Comparison of ENCODE assay signal across 16 cellular contexts in the genomic region with DNA sequence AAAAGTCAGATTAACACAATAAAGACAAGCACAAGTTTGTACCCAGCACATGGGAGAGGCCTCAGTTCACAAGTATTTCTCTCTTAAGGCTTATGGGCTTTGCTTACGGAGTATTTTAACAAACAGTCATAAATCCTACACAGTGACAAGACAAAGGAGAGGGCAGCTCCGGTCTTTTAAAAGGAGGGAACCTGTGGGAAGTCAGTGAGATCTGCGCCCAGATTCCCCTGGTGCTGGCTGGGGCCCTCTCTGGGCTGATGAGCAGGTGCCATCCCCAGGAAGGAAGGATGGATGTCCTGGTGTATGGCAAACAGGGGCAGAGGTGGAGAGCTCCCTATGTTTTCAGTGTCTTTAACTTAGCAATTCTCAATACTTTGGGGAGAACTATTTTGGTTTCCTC.
A peak's percentile ranks its signal among the peaks of the same experiment; 100 is the strongest.
DNase-seq lines count a peak whose midpoint lies in the region; ATAC-seq and TF ChIP-seq lines count a peak whose summit lies in the region.
"Had no signal": no experiment of that assay in that cellular context is flagged by ENCODE, and none has a peak within 500 bp of the region (broad histone marks: within the 10 kb centered on the region; RNA-seq: fewer than 3 reads in every experiment).

No MANE protein-coding gene starts in this region.

- H3K27me3 ChIP-seq in GM23338 (ENCODE audit: insufficient read depth) (no peaks in the 10 kb centered on the region), HAP-1 (ENCODE audit: low read depth) (no peaks in the 10 kb centered on the region), neural progenitor cell (no peaks in the 10 kb centered on the region)

- H3K4me3 ChIP-seq in GM23338: no peak overlapping the region
- no peak overlapping the region for H3K4me3 ChIP-seq in HAP-1
- no peak overlapping the region for H3K4me3 ChIP-seq in neural progenitor cell
- H3K4me3 ChIP-seq: GM12878 had no signal

- POLR2A ChIA-PET in WTC11 (lab: Charles Lee): no interaction called here

- H3K36me3 ChIP-seq in GM23338 (ENCODE audit: insufficient read depth): no peaks in the 10 kb centered on the region
- H3K36me3 ChIP-seq in HAP-1 (replicated peaks): no peaks in the 10 kb centered on the region
- no peaks in the 10 kb centered on the region for H3K36me3 ChIP-seq in neural progenitor cell

- H3K9me3 ChIP-seq in HAP-1: no peaks in the 10 kb centered on the region
- no peaks in the 10 kb centered on the region for H3K9me3 ChIP-seq in neural progenitor cell (ENCODE audit: low read depth)

- in situ Hi-C loops in HAP-1 (cut with MboI; ENCODE audit: low sequenced_read_pairs): no loop called here

- H3K9me2 ChIP-seq in GM23338 (ENCODE audit: insufficient read depth): peaks cover 10% of the 10 kb centered on the region; the same call in 1 of the 2 replicates

- TF ChIP-seq CTCF in GM23338 (conservative IDR thresholded peaks at IDR 0.05; ENCODE audit: low read depth in 2 of 2) (no peak), WTC11 (IDR thresholded peaks at IDR 0.05) (no peak), neural progenitor cell (IDR thresholded peaks at IDR 0.05) (no peak)

- no peak overlapping the region for H3K9ac ChIP-seq in neural progenitor cell

- H3K9me3 Mint-ChIP-seq in GM23338: no peaks in the 10 kb centered on the region
- peaks cover 39% of the 10 kb centered on the region for H3K9me3 Mint-ChIP-seq in WTC11
- no peaks in the 10 kb centered on the region for H3K9me3 Mint-ChIP-seq in neural progenitor cell

- H3K4me3 Mint-ChIP-seq in GM23338 (no peak overlapping the region), WTC11 (no peak overlapping the region), neural progenitor cell (no peak overlapping the region)
- H3K4me3 Mint-ChIP-seq: CD4-positive, alpha-beta memory T cell; HFFc6 had no signal

- H2AFZ ChIP-seq in GM23338 (peak overlapping the region; percentile 65), neural progenitor cell (replicated peaks) (peak overlapping the region; percentile 36)

- H3K27ac ChIP-seq in GM23338 (ENCODE audit: low read depth) (no peak overlapping the region), neural progenitor cell (no peak overlapping the region)

- H3K4me2 ChIP-seq in GM23338 (peak overlapping the region; percentile 49), neural progenitor cell (peak overlapping the region; percentile 40)

- ATAC-seq in GM23338 (peak; percentile 64), WTC11 (peak; percentile 50), GM21576 (IDR thresholded peaks at IDR 0.05; ENCODE audit: unreplicated experiment) (no peak)
- ATAC-seq: GM12878 had no signal

- H3K4me1 Mint-ChIP-seq in GM23338: peaks cover 13% of the 10 kb centered on the region
- H3K4me1 Mint-ChIP-seq in WTC11: peaks cover 31% of the 10 kb centered on the region
- no peaks in the 10 kb centered on the region for H3K4me1 Mint-ChIP-seq in neural progenitor cell
- H3K4me1 Mint-ChIP-seq: CD4-positive, alpha-beta memory T cell had no signal

- H3K27me3 Mint-ChIP-seq in GM23338 (ENCODE audit: insufficient read depth, low read depth, poor library complexity): peaks cover 2% of the 10 kb centered on the region
- H3K27me3 Mint-ChIP-seq in WTC11 (ENCODE audit: low read depth): no peaks in the 10 kb centered on the region; the same call in 1 of the 2 replicates
- peaks cover 4% of the 10 kb centered on the region for H3K27me3 Mint-ChIP-seq in neural progenitor cell (ENCODE audit: insufficient read depth, low read depth)
- H3K27me3 Mint-ChIP-seq: CD4-positive, alpha-beta memory T cell had no signal

- H3K36me3 Mint-ChIP-seq in GM23338 (ENCODE audit: low read depth): no peaks in the 10 kb centered on the region
- H3K36me3 Mint-ChIP-seq in WTC11: no peaks in the 10 kb centered on the region
- no peaks in the 10 kb centered on the region for H3K36me3 Mint-ChIP-seq in neural progenitor cell
- H3K36me3 Mint-ChIP-seq: CD4-positive, alpha-beta memory T cell had no signal

- CTCF ChIA-PET in WTC11 (lab: Charles Lee): no interaction called here

- H3F3A ChIP-seq in GM23338 (replicated peaks; ENCODE audit: low read depth) (no peaks in the 10 kb centered on the region), neural progenitor cell (ENCODE audit: low read depth) (peaks cover 20% of the 10 kb centered on the region)

- H3K79me2 ChIP-seq in GM23338 (replicated peaks; ENCODE audit: insufficient read depth) (no peaks in the 10 kb centered on the region), neural progenitor cell (ENCODE audit: low read depth) (no peaks in the 10 kb centered on the region)

- peaks cover 14% of the 10 kb centered on the region for H3K4me1 ChIP-seq in GM23338 (ENCODE audit: insufficient read depth)
- peaks cover 10% of the 10 kb centered on the region for H3K4me1 ChIP-seq in HAP-1
- peaks cover 23% of the 10 kb centered on the region for H3K4me1 ChIP-seq in neural progenitor cell

- H4K20me1 ChIP-seq in GM23338 (replicated peaks; ENCODE audit: insufficient read depth): no peaks in the 10 kb centered on the region
- H4K20me1 ChIP-seq in neural progenitor cell (ENCODE audit: low read depth): no peaks in the 10 kb centered on the region

- DNase-seq in GM23338 (ENCODE audit: low spot score) (no peak), HAP-1 (ENCODE audit: low spot score in 2 of 2) (peak; percentile 60 to 88), WTC11 (ENCODE audit: low spot score) (no peak), neural progenitor cell (ENCODE audit: low spot score) (no peak), NCI-H1417 (lab: John Stamatoyannopoulos, UW) (no peak)
- no peak for DNase-seq in activated CD4-positive, alpha-beta T cell treated with anti-CD3 and anti-CD28 coated beads, Interleukin-2, amount 50 U/mL, for 4 hours
- DNase-seq: C1 segment of cervical spinal cord; Calu3; CD4-positive, alpha-beta memory T cell; COR-L47; DMS53; DMS79 treated with DMSO at 0.1 percent for 48 hours; H7; HFFc6 had no signal

- H3K27ac Mint-ChIP-seq in GM23338 (no peak overlapping the region), WTC11 (no peak overlapping the region), neural progenitor cell (no peak overlapping the region)
- H3K27ac Mint-ChIP-seq: CD4-positive, alpha-beta memory T cell; HFFc6 had no signal

TF ChIP-seq in GM23338, 12 proteins besides CTCF, POLR2A, EP300 and RAD21 (continues in another document):
- no peak for TF ChIP-seq POLR2AphosphoS5 (IDR thresholded peaks at IDR 0.05; ENCODE audit: low read depth)
- no peak for TF ChIP-seq ZNF114 (CRISPR knock-in tag; IDR thresholded peaks at IDR 0.05)
- TF ChIP-seq JUNB (IDR thresholded peaks at IDR 0.05; ENCODE audit: unreplicated experiment): no peak
- TF ChIP-seq ZNF331 (CRISPR knock-in tag; IDR thresholded peaks at IDR 0.05; ENCODE audit: low read depth): no peak
- no peak for TF ChIP-seq CREB1 (CRISPR knock-in tag; IDR thresholded peaks at IDR 0.05; ENCODE audit: low read depth)
- no peak for TF ChIP-seq STAT1 (IDR thresholded peaks at IDR 0.05; ENCODE audit: unreplicated experiment)
- no peak for TF ChIP-seq ETS1 (IDR thresholded peaks at IDR 0.05)
- TF ChIP-seq EZH2phosphoT487 (IDR thresholded peaks at IDR 0.05; ENCODE audit: unreplicated experiment): no peak
- TF ChIP-seq EZH2 (IDR thresholded peaks at IDR 0.05; ENCODE audit: low read depth, unreplicated experiment): no peak
- no peak for TF ChIP-seq NANOG (IDR thresholded peaks at IDR 0.05; ENCODE audit: borderline replicate concordance)

TF ChIP-seq in WTC11, 78 proteins besides CTCF, POLR2A, EP300 and RAD21:
- no peak for TF ChIP-seq FOXJ3 (CRISPR knock-in tag; IDR thresholded peaks at IDR 0.05; ENCODE audit: borderline replicate concordance)
- no peak for TF ChIP-seq TEAD4 (CRISPR knock-in tag; IDR thresholded peaks at IDR 0.05)
- no peak for TF ChIP-seq FOXP1 (CRISPR knock-in tag; IDR thresholded peaks at IDR 0.05; ENCODE audit: borderline replicate concordance)
- no peak for TF ChIP-seq JUN (CRISPR knock-in tag; IDR thresholded peaks at IDR 0.05)

Comparison
In these comparisons a context has a peak if more than half of its experiments do, and no peak if none do; other contexts are left out.
1. DNase-seq: peak in HAP-1 (2 of 2); none in GM23338 (single experiment), WTC11 (single experiment), neural progenitor cell (single experiment), activated CD4-positive, alpha-beta T cell treated with anti-CD3 and anti-CD28 coated beads, Interleukin-2, amount 50 U/mL, for 4 hours (0 of 2) and NCI-H1417 (0 of 3).